8 cellular contexts compared by ENCODE assay signal in the genomic region with DNA sequence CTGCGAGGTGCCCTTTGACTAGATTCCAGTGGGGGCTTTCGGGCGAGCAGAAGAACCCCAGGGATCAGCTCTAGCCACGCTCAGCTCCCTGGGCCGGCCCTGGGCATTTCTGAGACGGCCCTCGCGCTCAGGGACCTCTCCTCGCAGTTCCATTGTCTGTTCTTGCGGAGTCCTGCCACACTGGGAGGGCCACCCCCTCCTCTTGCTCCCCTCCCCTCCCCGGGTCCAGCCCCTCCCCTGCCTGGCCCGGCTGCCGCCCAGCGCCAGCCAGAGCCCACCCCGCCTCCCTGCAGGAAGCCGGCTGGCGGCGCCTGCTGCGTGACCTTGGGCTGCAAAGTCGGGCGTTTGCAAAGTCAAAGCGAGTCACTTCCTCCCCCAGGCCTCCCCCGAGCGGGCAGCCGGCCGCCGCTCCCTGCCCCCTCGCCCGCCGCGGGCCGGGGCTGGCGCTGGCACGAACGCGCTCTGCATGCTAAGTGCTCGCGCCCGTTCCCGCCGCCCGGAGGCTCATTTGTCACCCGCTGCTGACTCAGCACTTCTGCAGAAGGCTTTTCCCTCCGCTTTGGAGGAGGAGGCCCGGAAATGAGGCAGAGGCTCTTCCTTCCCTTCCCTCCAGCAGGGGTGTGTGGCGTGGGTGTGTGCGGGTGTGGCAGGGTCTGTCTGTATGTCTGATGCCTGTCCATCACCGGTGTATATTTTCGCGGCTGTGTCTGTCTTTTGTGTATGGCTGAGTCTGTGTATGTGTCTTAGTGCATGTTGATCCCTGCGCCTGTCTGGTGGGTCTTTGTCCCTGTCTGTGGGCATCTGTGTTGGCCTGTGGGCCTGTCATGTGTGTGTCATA.
A peak's percentile ranks its signal among the peaks of the same experiment; 100 is the strongest.
DNase-seq lines count a peak whose midpoint lies in the region; ATAC-seq and TF ChIP-seq lines count a peak whose summit lies in the region.

No MANE protein-coding gene starts in this region.

- peak overlapping the region; percentile 66 for H3K9ac ChIP-seq in fibroblast of lung (ENCODE audit: insufficient read depth, low read length)

- no peaks in the 10 kb centered on the region for H3K79me2 ChIP-seq in fibroblast of lung (ENCODE audit: control insufficient read depth, insufficient read depth, low read length)

- H4K20me1 ChIP-seq in fibroblast of lung (ENCODE audit: control insufficient read depth, extremely low read depth, insufficient read depth, low read length), result no peaks in the 10 kb centered on the region

- no peaks in the 10 kb centered on the region for H3K27me3 ChIP-seq in fibroblast of lung (ENCODE audit: control insufficient read depth, insufficient read depth, low read length)

- H3K4me1 Mint-ChIP-seq in naive thymus-derived CD8-positive, alpha-beta T cell, result peaks cover 23 to 78% (median 72%) of the 10 kb centered on the region in 4 donors
- H3K4me1 Mint-ChIP-seq in stimulated activated memory B cell treated with anti-CD40 and anti-IgM and Interleukin-4, amounts not matched to agents 10 μg/mL and 1 μg/mL and 100 μg/mL, for 72 hours, result peaks cover 76% of the 10 kb centered on the region

- H3K9me3 Mint-ChIP-seq in naive thymus-derived CD8-positive, alpha-beta T cell, result no peaks in the 10 kb centered on the region
- no peaks in the 10 kb centered on the region for H3K9me3 Mint-ChIP-seq in stimulated activated memory B cell treated with anti-CD40 and anti-IgM and Interleukin-4, amounts not matched to agents 10 μg/mL and 1 μg/mL and 100 μg/mL, for 72 hours

- no peaks in the 10 kb centered on the region for H3K27me3 Mint-ChIP-seq in naive thymus-derived CD8-positive, alpha-beta T cell
- no peaks in the 10 kb centered on the region for H3K27me3 Mint-ChIP-seq in stimulated activated memory B cell treated with anti-CD40 and anti-IgM and Interleukin-4, amounts not matched to agents 10 μg/mL and 1 μg/mL and 100 μg/mL, for 72 hours

- peak overlapping the region; percentile 79 to 92 (median 89) for H3K4me3 Mint-ChIP-seq in naive thymus-derived CD8-positive, alpha-beta T cell
- peak overlapping the region; percentile 73 for H3K4me3 Mint-ChIP-seq in stimulated activated memory B cell treated with anti-CD40 and anti-IgM and Interleukin-4, amounts not matched to agents 10 μg/mL and 1 μg/mL and 100 μg/mL, for 72 hours

- H3K4me1 ChIP-seq in fibroblast of lung (ENCODE audit: control insufficient read depth, extremely low read depth, insufficient read depth, low read length), result peaks cover 38% of the 10 kb centered on the region

- peak overlapping the region; percentile 93 to 99 (median 96) for H3K27ac Mint-ChIP-seq in naive thymus-derived CD8-positive, alpha-beta T cell
- H3K27ac Mint-ChIP-seq in stimulated activated memory B cell treated with anti-CD40 and anti-IgM and Interleukin-4, amounts not matched to agents 10 μg/mL and 1 μg/mL and 100 μg/mL, for 72 hours, result peak overlapping the region; percentile 89

- ATAC-seq in GM21515 (IDR thresholded peaks at IDR 0.05; ENCODE audit: unreplicated experiment), result peak; percentile 35
- ATAC-seq in naive thymus-derived CD8-positive, alpha-beta T cell, result peak; percentile 53 to 55
- peak; percentile 83 for ATAC-seq in stimulated activated memory B cell treated with anti-CD40 and anti-IgM and Interleukin-4, amounts not matched to agents 10 μg/mL and 1 μg/mL and 100 μg/mL, for 72 hours

- POLR2A ChIA-PET in naive thymus-derived CD8-positive, alpha-beta T cell (lab: Charles Lee), result interaction anchor here (0.7 to 2.8 kb wide), 16 partner anchors 9 to 86 kb away, joined by 3 to 46 read pairs (median 4); partner anchors contain the start of gene IRF2BPL

- DNase-seq in COLO668 (lab: John Stamatoyannopoulos, UW; ENCODE audit: unreplicated experiment), result peak; percentile 98
- DNase-seq in Kasumi-1 (lab: John Stamatoyannopoulos, UW), result peak; percentile 95 to 96
- DNase-seq in RKO (ENCODE audit: low spot score), result peak; percentile 99
- DNase-seq in activated T-helper 1 cell treated with anti-CD3 and anti-CD28 coated beads, Interleukin-2, amount 50 U/mL, for 16 hours (ENCODE audit: low read depth in 1 of 2, low spot score in 1 of 2), result peak; percentile 67 to 80
- peak; percentile 94 for DNase-seq in fibroblast of lung (ENCODE audit: low read depth in 2 of 2)
- peak; percentile 66 to 88 (median 77) for DNase-seq in naive thymus-derived CD8-positive, alpha-beta T cell

- peak overlapping the region in 2 of 4 experiments; percentile 1 to 36 for H3K4me3 ChIP-seq in fibroblast of lung (replicated peaks in 1 of 4; ENCODE audit: control extremely low read depth in 1 of 4, insufficient read depth in 1 of 4, low read depth in 3 of 4, low read length in 4 of 4)

- H3K36me3 ChIP-seq in fibroblast of lung (ENCODE audit: control insufficient read depth, insufficient read depth, low read length), result no peaks in the 10 kb centered on the region

- TF ChIP-seq CTCF in fibroblast of lung (conservative IDR thresholded peaks at IDR 0.05 in 1 of 2, IDR thresholded peaks at IDR 0.05 in 1 of 2; ENCODE audit: low read depth in 1 of 2, low read length in 2 of 2), result no peak

- peak overlapping the region; percentile 62 for H2AFZ ChIP-seq in fibroblast of lung (ENCODE audit: low read length)

- peak overlapping the region; percentile 88 for H3K27ac ChIP-seq in fibroblast of lung (ENCODE audit: insufficient read depth, low read length)

- peak overlapping the region; percentile 88 for H3K4me2 ChIP-seq in fibroblast of lung (ENCODE audit: extremely low read depth, insufficient read depth, low read length)

- H3K9me3 ChIP-seq in fibroblast of lung (ENCODE audit: control insufficient read depth, insufficient read depth, low read depth, low read length), result no peaks in the 10 kb centered on the region

- no peaks in the 10 kb centered on the region for H3K36me3 Mint-ChIP-seq in naive thymus-derived CD8-positive, alpha-beta T cell
- no peaks in the 10 kb centered on the region for H3K36me3 Mint-ChIP-seq in stimulated activated memory B cell treated with anti-CD40 and anti-IgM and Interleukin-4, amounts not matched to agents 10 μg/mL and 1 μg/mL and 100 μg/mL, for 72 hours
